In genomic region chr18:21526463-21526862, GRCh38 we compare ENCODE assay signal across 28 cellular contexts.
"Had no signal": no experiment of that assay in that cellular context is flagged by ENCODE, and none has a peak within 500 bp of the region (broad histone marks: within the 10 kb centered on the region; RNA-seq: fewer than 3 reads in every experiment).

No MANE protein-coding gene starts in this region.

- H3K4me1 ChIP-seq: gastrocnemius medialis, psoas muscle, right lobe of liver, transverse colon, upper lobe of right lung, uterus had no signal

- H3K27me3 Mint-ChIP-seq: memory B cell; naive B cell; natural killer cell treated with Interleukin-12 subunit alpha and Interleukin-12 subunit beta and Interleukin-15 and Interleukin-18, amount 100 ng/mL, for 72 hours; stimulated activated naive B cell treated with anti-CD40 and anti-IgM and Interleukin-4, amounts not matched to agents 10 μg/mL and 1 μg/mL and 100 μg/mL, for 72 hours; stimulated activated naive CD8-positive, alpha-beta T cell treated with anti-CD3 and anti-CD28 coated beads, Interleukin-15, Interleukin-2, amounts not matched to agents 100 ng/mL and 50 ng/mL, for 24 hours had no signal

- H3K4me3 Mint-ChIP-seq: endodermal cell; memory B cell; mesothelial cell of epicardium; naive B cell; natural killer cell treated with Interleukin-12 subunit alpha and Interleukin-12 subunit beta and Interleukin-15 and Interleukin-18, amount 100 ng/mL, for 72 hours; stimulated activated naive B cell treated with anti-CD40 and anti-IgM and Interleukin-4, amounts not matched to agents 10 μg/mL and 1 μg/mL and 100 μg/mL, for 72 hours; stimulated activated naive CD8-positive, alpha-beta T cell treated with anti-CD3 and anti-CD28 coated beads, Interleukin-15, Interleukin-2, amounts not matched to agents 100 ng/mL and 50 ng/mL, for 24 hours had no signal

- ATAC-seq: esophagus mucosa; gastrocnemius medialis; left colon; mucosa of descending colon; natural killer cell treated with Interleukin-12 subunit alpha and Interleukin-12 subunit beta and Interleukin-15 and Interleukin-18, amount 100 ng/mL, for 72 hours; stimulated activated naive B cell treated with anti-CD40 and anti-IgM and Interleukin-4, amounts not matched to agents 10 μg/mL and 1 μg/mL and 100 μg/mL, for 72 hours; upper lobe of right lung had no signal

- H3K9me3 Mint-ChIP-seq: endodermal cell; memory B cell; mesothelial cell of epicardium; naive B cell; natural killer cell treated with Interleukin-12 subunit alpha and Interleukin-12 subunit beta and Interleukin-15 and Interleukin-18, amount 100 ng/mL, for 72 hours; stimulated activated naive B cell treated with anti-CD40 and anti-IgM and Interleukin-4, amounts not matched to agents 10 μg/mL and 1 μg/mL and 100 μg/mL, for 72 hours; stimulated activated naive CD8-positive, alpha-beta T cell treated with anti-CD3 and anti-CD28 coated beads, Interleukin-15, Interleukin-2, amounts not matched to agents 100 ng/mL and 50 ng/mL, for 24 hours had no signal

- H3K9me3 ChIP-seq: gastrocnemius medialis, mucosa of descending colon, psoas muscle, thoracic aorta, transverse colon, upper lobe of right lung, uterus had no signal

- H3K27me3 ChIP-seq: dorsolateral prefrontal cortex, gastrocnemius medialis, right lobe of liver, transverse colon, upper lobe of right lung, uterus had no signal

- H3K27ac ChIP-seq: dorsolateral prefrontal cortex, epithelial cell of prostate, gastrocnemius medialis, psoas muscle, right lobe of liver, thoracic aorta, transverse colon, upper lobe of right lung, uterus had no signal

- H3K4me3 ChIP-seq: dorsolateral prefrontal cortex, gastrocnemius medialis, lung, mucosa of descending colon, psoas muscle, right lobe of liver, thoracic aorta, transverse colon, upper lobe of right lung, uterus had no signal

- H3K4me1 Mint-ChIP-seq: memory B cell; naive B cell; stimulated activated naive B cell treated with anti-CD40 and anti-IgM and Interleukin-4, amounts not matched to agents 10 μg/mL and 1 μg/mL and 100 μg/mL, for 72 hours had no signal

- H3K36me3 ChIP-seq: uterus had no signal

- H3K27ac Mint-ChIP-seq: endodermal cell; mesothelial cell of epicardium; natural killer cell treated with Interleukin-12 subunit alpha and Interleukin-12 subunit beta and Interleukin-15 and Interleukin-18, amount 100 ng/mL, for 72 hours; stimulated activated naive B cell treated with anti-CD40 and anti-IgM and Interleukin-4, amounts not matched to agents 10 μg/mL and 1 μg/mL and 100 μg/mL, for 72 hours had no signal

- DNase-seq: dorsolateral prefrontal cortex; effector CD8-positive, alpha-beta T cell; endodermal cell; foreskin fibroblast; gastrocnemius medialis; head of caudate nucleus; left colon; mucosa of descending colon; naive B cell; nucleus accumbens; posterior cingulate gyrus; psoas muscle; right lobe of liver; small intestine; stimulated activated CD4-positive, alpha-beta T cell treated with anti-CD3 and anti-CD28 coated beads, Interleukin-15, amount 100 ng/mL, for 24 hours; stimulated activated CD4-positive, alpha-beta T cell treated with anti-CD3 and anti-CD28 coated beads, Interleukin-2, amount 100 ng/mL, for 48 hours; stimulated activated naive B cell treated with anti-CD40 and anti-IgM and Interleukin-4, amounts not matched to agents 10 μg/mL and 1 μg/mL and 100 μg/mL, for 72 hours; transverse colon; upper lobe of right lung; uterus had no signal
